1 cellular context compared by ENCODE assay signal in genomic region chrX:52574416-52575275, GRCh38.
TF ChIP-seq lines count a peak whose summit lies in the region.

No MANE protein-coding gene starts in this region.

TF ChIP-seq in WTC11, 78 proteins besides CTCF, POLR2A, EP300 and RAD21 (continued from another document):
- TF ChIP-seq ZNF425 (CRISPR knock-in tag; conservative IDR thresholded peaks at IDR 0.05) (no peak), TCF7 (CRISPR knock-in tag; IDR thresholded peaks at IDR 0.05; ENCODE audit: low read depth) (no peak)
